ENCODE assay signal across 19 cellular contexts in the genomic region with DNA sequence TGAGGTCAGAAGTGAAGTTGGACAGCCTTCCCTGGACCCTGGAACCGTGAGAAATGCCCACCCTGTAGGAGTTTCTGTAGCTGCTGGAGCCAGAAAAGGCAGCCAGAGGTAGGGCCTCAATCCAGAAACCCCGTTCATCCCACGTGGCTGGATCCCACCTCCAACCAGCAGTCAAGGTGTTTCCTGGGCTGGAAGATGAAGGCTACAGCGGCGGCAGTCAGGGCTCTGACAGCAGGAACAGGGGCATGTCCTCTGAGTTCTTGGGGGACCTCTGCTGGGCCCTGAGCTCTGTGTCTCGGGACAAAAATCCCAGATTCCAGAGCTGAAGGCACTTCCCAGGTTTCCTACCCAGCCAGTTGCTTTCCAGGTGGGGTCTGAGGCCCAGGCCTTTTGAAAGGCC.
"Had no signal": no experiment of that assay in that cellular context is flagged by ENCODE, and none has a peak within 500 bp of the region (broad histone marks: within the 10 kb centered on the region; RNA-seq: fewer than 3 reads in every experiment).

No MANE protein-coding gene starts in this region.

- H3K4me3 ChIP-seq: heart right ventricle, lung, right lobe of liver, suprapubic skin had no signal

- H3K27me3 Mint-ChIP-seq: activated CD4-positive, alpha-beta T cell treated with anti-CD3 and anti-CD28 coated beads, Interleukin-2, amount 10 ng/mL, durations not matched to agents 24 days and 14 days; progenitor cell of endocrine pancreas had no signal

- H3K9me3 ChIP-seq: right lobe of liver, suprapubic skin had no signal

- ATAC-seq: activated CD8-positive, alpha-beta T cell treated with anti-CD3 and anti-CD28 coated beads, Interleukin-2, amount 10 ng/mL, durations not matched to agents 7 days and 5 days; effector memory CD8-positive, alpha-beta T cell; left colon; naive thymus-derived CD8-positive, alpha-beta T cell; right lobe of liver had no signal

- H3K27ac Mint-ChIP-seq: activated B cell treated with CpG ODN at 0.5 μM for 24 hours; activated CD4-positive, alpha-beta T cell treated with anti-CD3 and anti-CD28 coated beads, Interleukin-2, amount 10 ng/mL, durations not matched to agents 24 days and 14 days; activated CD8-positive, alpha-beta T cell treated with anti-CD3 and anti-CD28 coated beads, Interleukin-2, amount 10 ng/mL, durations not matched to agents 7 days and 5 days; activated naive CD8-positive, alpha-beta T cell treated with anti-CD3 and anti-CD28 coated beads, Interleukin-2, amount 10 ng/mL, durations not matched to agents 7 days and 5 days; dendritic cell treated with granulocyte-macrophage colony-stimulating factor and Interleukin-4, amounts not matched to agents 40 ng/mL and 50 ng/mL, for 4 days; effector memory CD8-positive, alpha-beta T cell; naive thymus-derived CD8-positive, alpha-beta T cell; progenitor cell of endocrine pancreas; T-helper 2 cell treated with Interferon-gamma antibody and Interleukin-4, amounts not matched to agents 5 μg/mL and 100 μg/mL, for 36 hours had no signal

- H3K27me3 ChIP-seq: heart right ventricle, right lobe of liver, suprapubic skin had no signal

- H3K4me3 Mint-ChIP-seq: activated B cell treated with CpG ODN at 0.5 μM for 24 hours; activated CD4-positive, alpha-beta T cell treated with anti-CD3 and anti-CD28 coated beads, Interleukin-2, amount 10 ng/mL, durations not matched to agents 24 days and 14 days; activated CD8-positive, alpha-beta T cell treated with anti-CD3 and anti-CD28 coated beads, Interleukin-2, amount 10 ng/mL, durations not matched to agents 7 days and 5 days; activated naive CD8-positive, alpha-beta T cell treated with anti-CD3 and anti-CD28 coated beads, Interleukin-2, amount 10 ng/mL, durations not matched to agents 7 days and 5 days; dendritic cell treated with granulocyte-macrophage colony-stimulating factor and Interleukin-4, amounts not matched to agents 40 ng/mL and 50 ng/mL, for 4 days; effector memory CD8-positive, alpha-beta T cell; naive thymus-derived CD8-positive, alpha-beta T cell; T-helper 2 cell treated with Interferon-gamma antibody and Interleukin-4, amounts not matched to agents 5 μg/mL and 100 μg/mL, for 36 hours had no signal

- H3K27ac ChIP-seq: heart right ventricle, right lobe of liver, suprapubic skin had no signal

- H3K36me3 ChIP-seq: heart right ventricle, suprapubic skin had no signal

- H3K4me1 ChIP-seq: heart right ventricle, right lobe of liver, suprapubic skin had no signal

- DNase-seq: activated B cell treated with CpG ODN at 0.5 μM for 24 hours; activated CD4-positive, alpha-beta T cell treated with anti-CD3 and anti-CD28 coated beads, Interleukin-2, amount 10 ng/mL, durations not matched to agents 24 days and 14 days; activated CD8-positive, alpha-beta memory T cell treated with anti-CD3 and anti-CD28 coated beads, Interleukin-2, amount 50 U/mL, for 48 hours; activated CD8-positive, alpha-beta T cell treated with anti-CD3 and anti-CD28 coated beads, Interleukin-2, amount 10 ng/mL, durations not matched to agents 7 days and 5 days; activated naive CD8-positive, alpha-beta T cell treated with anti-CD3 and anti-CD28 coated beads, Interleukin-2, amount 10 ng/mL, durations not matched to agents 7 days and 5 days; cerebellar nuclear complex; effector memory CD8-positive, alpha-beta T cell; heart right ventricle; naive thymus-derived CD8-positive, alpha-beta T cell; occipital lobe; stimulated activated CD4-positive, alpha-beta T cell treated with anti-CD3 and anti-CD28 coated beads, Interleukin-2, amount 100 ng/mL, for 48 hours; stimulated activated naive CD4-positive, alpha-beta T cell had no signal

- H3K4me1 Mint-ChIP-seq: activated B cell treated with CpG ODN at 0.5 μM for 24 hours; activated CD4-positive, alpha-beta T cell treated with anti-CD3 and anti-CD28 coated beads, Interleukin-2, amount 10 ng/mL, durations not matched to agents 24 days and 14 days; activated naive CD8-positive, alpha-beta T cell treated with anti-CD3 and anti-CD28 coated beads, Interleukin-2, amount 10 ng/mL, durations not matched to agents 7 days and 5 days; naive thymus-derived CD8-positive, alpha-beta T cell had no signal

- H3K9me3 Mint-ChIP-seq: activated CD4-positive, alpha-beta T cell treated with anti-CD3 and anti-CD28 coated beads, Interleukin-2, amount 10 ng/mL, durations not matched to agents 24 days and 14 days; effector memory CD8-positive, alpha-beta T cell had no signal
